7 cellular contexts compared by ENCODE assay signal in the genomic region with DNA sequence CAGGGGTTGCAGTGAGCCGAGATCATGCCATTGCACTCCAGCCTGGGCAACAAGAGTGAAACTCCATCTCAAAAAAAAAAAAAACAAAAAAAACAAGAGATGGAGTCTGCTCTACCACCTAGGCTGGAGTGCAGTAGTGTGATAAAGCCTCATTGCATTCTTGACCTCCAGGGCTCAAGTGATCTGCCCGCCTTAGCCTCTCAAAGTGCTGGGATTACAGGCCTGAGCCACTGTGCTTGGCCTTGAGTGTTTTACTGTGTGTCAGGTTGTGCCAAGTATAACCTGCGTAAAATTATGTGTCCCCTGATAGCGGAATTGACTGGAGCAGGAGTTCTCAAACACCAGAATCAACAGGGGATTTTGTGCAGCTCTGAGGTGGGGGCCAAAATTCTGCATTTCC. TPM values are rescaled to one million over a fixed set of nuclear protein-coding genes. Genes with fewer than 3 reads are reported as not detected.
DNase-seq lines count a peak whose midpoint lies in the region; ATAC-seq, FAIRE-seq and TF ChIP-seq lines count a peak whose summit lies in the region.
"Not testable (repeated sequence)": the region's sequence is repeated elsewhere in the genome, so short reads cannot be mapped to it uniquely, and the experiment has no call there.

No MANE protein-coding gene starts in this region.

- H2BK15ac ChIP-seq in H9 (ENCODE audit: low read depth, low read length); neuronal stem cell (ENCODE audit: low read length): not testable (repeated sequence)

- not testable (repeated sequence) for H2BK20ac ChIP-seq in H9 (ENCODE audit: low read depth, low read length, poor library complexity, severe bottlenecking)

- H3T11ph ChIP-seq in H9 (ENCODE audit: low read length), result not testable (repeated sequence)

- H3K18ac ChIP-seq in H9 (ENCODE audit: insufficient read length, low read depth, low read length); neuronal stem cell (ENCODE audit: low read length): not testable (repeated sequence)

- not testable (repeated sequence) for H3K79me1 ChIP-seq in H9 (ENCODE audit: insufficient read depth, low read depth, low read length, poor library complexity, severe bottlenecking); neuronal stem cell (ENCODE audit: low read depth, low read length)

- not testable (repeated sequence) for H3K4me3 Mint-ChIP-seq in H9

- H3K9ac ChIP-seq in H9 (ENCODE audit: extremely low read depth, insufficient read length, low read length); OCI-LY1 (ENCODE audit: low read length); neuronal stem cell (ENCODE audit: low read depth, low read length, poor library complexity): not testable (repeated sequence)

- H3K27me3 ChIP-seq in DOHH2 (ENCODE audit: control insufficient read depth, low read length); H9 (ENCODE audit: insufficient read depth, low read length); OCI-LY1 (ENCODE audit: insufficient read depth, low read length); bronchial epithelial cell (ENCODE audit: control insufficient read depth, insufficient read depth, low read length); left lung; neuronal stem cell (ENCODE audit: control insufficient read depth in 3 of 3, insufficient read depth in 3 of 3, low read depth in 1 of 3, low read length in 3 of 3); upper lobe of right lung: not testable (repeated sequence)

- not testable (repeated sequence) for H3K27ac ChIP-seq in DOHH2 (ENCODE audit: low read depth, low read length); H9 (ENCODE audit: insufficient read length, low read depth, low read length); left lung; neuronal stem cell (replicated peaks; ENCODE audit: low read length); upper lobe of right lung
- H3K27ac ChIP-seq in OCI-LY1 (ENCODE audit: low read depth, low read length, poor library complexity, severe bottlenecking), result peak overlapping the region; percentile 67

- H3K56ac ChIP-seq in H9 (ENCODE audit: insufficient read length, low read depth, low read length), result peak overlapping the region; percentile 62

- not testable (repeated sequence) for H3K9me3 ChIP-seq in DOHH2 (ENCODE audit: control insufficient read depth, insufficient read depth, low read length); H9 (ENCODE audit: control insufficient read depth, low read depth, low read length); OCI-LY1 (ENCODE audit: low read length); left lung; neuronal stem cell (replicated peaks in 1 of 2; ENCODE audit: control insufficient read depth in 2 of 2, insufficient read depth in 1 of 2, low read depth in 1 of 2, low read length in 2 of 2); upper lobe of right lung

- not testable (repeated sequence) for H2BK12ac ChIP-seq in H9 (ENCODE audit: insufficient read length, low read depth, low read length); neuronal stem cell (ENCODE audit: low read length)

- H3K27ac Mint-ChIP-seq in H9, result not testable (repeated sequence)

- H3K79me2 ChIP-seq in DOHH2 (ENCODE audit: control insufficient read depth, low read length); H9 (ENCODE audit: insufficient read depth, low read length); OCI-LY1 (ENCODE audit: insufficient read depth, low read length): not testable (repeated sequence)

- H3K36me3 Mint-ChIP-seq in H9 (ENCODE audit: insufficient read depth in 1 of 3, low read depth in 3 of 3), result not testable (repeated sequence)

- not testable (repeated sequence) for H3K14ac ChIP-seq in H9 (ENCODE audit: insufficient read depth, low read length); neuronal stem cell (ENCODE audit: low read length)

- not testable (repeated sequence) for TF ChIP-seq CTCF in DOHH2 (IDR thresholded peaks at IDR 0.05; ENCODE audit: low read depth, low read length, poor library complexity, severe bottlenecking); H9 (conservative IDR thresholded peaks at IDR 0.05); OCI-LY1 (IDR thresholded peaks at IDR 0.05; ENCODE audit: low read length); bronchial epithelial cell (IDR thresholded peaks at IDR 0.05; ENCODE audit: insufficient read depth, low read length, severe bottlenecking); left lung (IDR thresholded peaks at IDR 0.05); upper lobe of right lung (IDR thresholded peaks at IDR 0.05)

- not testable (repeated sequence) for H3K4me3 ChIP-seq in DOHH2 (ENCODE audit: low read length); OCI-LY1 (ENCODE audit: low read depth, low read length, poor library complexity, severe bottlenecking); bronchial epithelial cell (ENCODE audit: low read depth, low read length); left lung; neuronal stem cell (ENCODE audit: low read length in 2 of 2); upper lobe of right lung

- H4K91ac ChIP-seq in H9 (ENCODE audit: insufficient read length, low read depth, low read length); neuronal stem cell (ENCODE audit: low read depth, low read length, poor library complexity): not testable (repeated sequence)

- not testable (repeated sequence) for H3K36me3 ChIP-seq in DOHH2 (ENCODE audit: control insufficient read depth, low read length); OCI-LY1 (ENCODE audit: insufficient read depth, low read length); bronchial epithelial cell (ENCODE audit: control insufficient read depth, insufficient read depth, low read length); left lung; neuronal stem cell (replicated peaks in 1 of 2; ENCODE audit: control insufficient read depth in 2 of 2, insufficient read depth in 2 of 2, low read length in 2 of 2); upper lobe of right lung

- H2BK120ac ChIP-seq in H9 (ENCODE audit: low read depth, low read length, poor library complexity, severe bottlenecking); neuronal stem cell (ENCODE audit: low read depth, low read length): not testable (repeated sequence)

- peaks cover 61% of the 10 kb centered on the region for H3K4me1 ChIP-seq in DOHH2 (ENCODE audit: control insufficient read depth, low read length)
- not testable (repeated sequence) for H3K4me1 ChIP-seq in H9 (ENCODE audit: insufficient read depth, low read length); left lung; neuronal stem cell (ENCODE audit: control insufficient read depth in 2 of 2, insufficient read depth in 1 of 2, low read depth in 1 of 2, low read length in 2 of 2); upper lobe of right lung
- peaks cover 83% of the 10 kb centered on the region for H3K4me1 ChIP-seq in OCI-LY1 (ENCODE audit: insufficient read depth, low read length, severe bottlenecking)

- H4K5ac ChIP-seq in H9 (ENCODE audit: insufficient read length, low read depth, low read length), result not testable (repeated sequence)

- DNase-seq in H9; bronchial epithelial cell (ENCODE audit: low read depth); left lung; neuronal stem cell (ENCODE audit: low spot score); upper lobe of right lung: not testable (repeated sequence)

- not testable (repeated sequence) for H4K8ac ChIP-seq in H9 (replicated peaks; ENCODE audit: insufficient read length, low read depth, low read length); neuronal stem cell (ENCODE audit: low read depth, low read length)

- H2AFZ ChIP-seq in H9 (ENCODE audit: low read length); OCI-LY1 (ENCODE audit: low read length); neuronal stem cell (ENCODE audit: low read length): not testable (repeated sequence)

- peak; percentile 13 for FAIRE-seq in bronchial epithelial cell (lab: Jason Lieb, UNC)

- not testable (repeated sequence) for H2BK5ac ChIP-seq in H9 (ENCODE audit: insufficient read length, low read length); neuronal stem cell (ENCODE audit: low read length)

- peak; percentile 68 for ATAC-seq in left lung
- peak; percentile 75 for ATAC-seq in upper lobe of right lung

- not testable (repeated sequence) for H3K9me3 Mint-ChIP-seq in H9

- intact Hi-C loops in left lung (cut with DNase I); upper lobe of right lung (cut with DNase I): not testable (repeated sequence)

- not testable (repeated sequence) for H3K27me3 Mint-ChIP-seq in H9 (ENCODE audit: low read depth)

- WGBS in H9 (ENCODE audit: extremely low coverage, insufficient read length, low lambda C conversion rate), result no CpG with 5 or more reads among the region's 4 CpGs
- WGBS in neuronal stem cell (ENCODE audit: extremely low coverage in 2 of 2, insufficient read length in 2 of 2, insufficient replicate concordance in 1 of 2), 2 donors, result no CpG with 5 or more reads among the region's 4 CpGs

- H2AK5ac ChIP-seq in H9 (ENCODE audit: insufficient read length, low read length); neuronal stem cell (ENCODE audit: low read depth, low read length): not testable (repeated sequence)

- H3F3A ChIP-seq in DOHH2 (ENCODE audit: control insufficient read depth, insufficient read depth), result peaks cover 11% of the 10 kb centered on the region
- not testable (repeated sequence) for H3F3A ChIP-seq in OCI-LY1 (ENCODE audit: insufficient read depth, low read length)

- H3K4ac ChIP-seq in H9 (ENCODE audit: low read depth, low read length); neuronal stem cell (ENCODE audit: low read length): not testable (repeated sequence)

- H3K4me1 Mint-ChIP-seq in H9, result peaks cover 9 to 20% of the 10 kb centered on the region in 2 experiments

- not testable (repeated sequence) for H3K23me2 ChIP-seq in H9 (ENCODE audit: insufficient read length, low read depth, low read length, poor library complexity, severe bottlenecking)

- not testable (repeated sequence) for H4K20me1 ChIP-seq in DOHH2 (ENCODE audit: control insufficient read depth, insufficient read depth, low read depth, low read length); H9 (ENCODE audit: control insufficient read depth, insufficient read depth, insufficient read length); OCI-LY1 (ENCODE audit: insufficient read depth, low read length)

- not testable (repeated sequence) for H3K9me2 ChIP-seq in DOHH2 (replicated peaks; ENCODE audit: control insufficient read depth, low read length); OCI-LY1 (ENCODE audit: low read depth, low read length)

- peak overlapping the region; percentile 54 for H3K4me2 ChIP-seq in DOHH2 (ENCODE audit: low read length)
- H3K4me2 ChIP-seq in H9 (ENCODE audit: insufficient read depth, insufficient read length, low read length); OCI-LY1 (ENCODE audit: low read length); neuronal stem cell (ENCODE audit: insufficient read depth, low read length, poor library complexity, severe bottlenecking): not testable (repeated sequence)

- not testable (repeated sequence) for H3K23ac ChIP-seq in H9 (ENCODE audit: insufficient read length, low read depth, low read length)
- peak overlapping the region; percentile 17 for H3K23ac ChIP-seq in neuronal stem cell (ENCODE audit: low read depth, low read length, poor library complexity)

RNA-seq across cellular contexts. Expression of a gene that starts 45.8 kb away (rescaled TPM):
- 149 and 152 TPM in 2 replicates for total RNA-seq in H9 (2021)
- 12.1 and 16.6 TPM in 2 replicates for total RNA-seq in bronchial epithelial cell
- total RNA-seq in left lung, result 1 to 10 TPM; 3.0 to 5.9 TPM
- 1.5 TPM for polyA plus RNA-seq in neuronal stem cell (2013, experiment 1 of 2)
- polyA plus RNA-seq in neuronal stem cell (2013, experiment 2 of 2), result 1.6 TPM
- 3.1 TPM for total RNA-seq in upper lobe of right lung
